38 cellular contexts compared by ENCODE assay signal in genomic region chr6:106136845-106137244, GRCh38.
"Had no signal": no experiment of that assay in that cellular context is flagged by ENCODE, and none has a peak within 500 bp of the region (broad histone marks: within the 10 kb centered on the region; RNA-seq: fewer than 3 reads in every experiment).

No MANE protein-coding gene starts in this region.

- H3K27me3 ChIP-seq: adrenal gland, ascending aorta, body of pancreas, brain microvascular endothelial cell, breast epithelium, cardiac muscle cell had no signal

- H3K4me3 ChIP-seq: adrenal gland, ascending aorta, body of pancreas, breast epithelium, cardiac muscle cell had no signal

- DNase-seq: activated effector memory CD4-positive, alpha-beta T cell treated with anti-CD3 and anti-CD28 coated beads, Interleukin-2, amount 50 U/mL, for 16 hours; activated effector memory CD4-positive, alpha-beta T cell treated with Interleukin-2 at 50 U/mL for 16 hours; activated gamma-delta T cell; activated gamma-delta T cell treated with Interleukin-2 at 50 U/mL for 16 hours; activated naive CD4-positive, alpha-beta T cell; activated naive CD4-positive, alpha-beta T cell treated with anti-CD3 and anti-CD28 coated beads for 36 hours; activated naive CD4-positive, alpha-beta T cell treated with anti-CD3 and anti-CD28 coated beads, Interleukin-2, amount 10 ng/mL, durations not matched to agents 7 days and 5 days; activated naive CD4-positive, alpha-beta T cell treated with anti-CD3 and anti-CD28 coated beads, Interleukin-2, amount 50 U/mL, for 16 hours; activated naive CD4-positive, alpha-beta T cell treated with Interleukin-2 at 50 U/mL for 16 hours; activated naive CD8-positive, alpha-beta T cell treated with anti-CD3 and anti-CD28 coated beads for 36 hours; activated naive CD8-positive, alpha-beta T cell treated with anti-CD3 and anti-CD28 coated beads, Interleukin-2, amount 10 ng/mL, durations not matched to agents 7 days and 5 days; activated naive CD8-positive, alpha-beta T cell treated with anti-CD3 and anti-CD28 coated beads, Interleukin-2, amount 50 U/mL, for 24 hours; activated T-cell treated with anti-CD3 and anti-CD28 coated beads, Interleukin-2, amount 50 U/mL, for 1 hour; activated T-cell treated with anti-CD3 and anti-CD28 coated beads, Interleukin-2, amount 50 U/mL, for 24 hours; activated T-cell treated with anti-CD3 and anti-CD28 coated beads, Interleukin-2, amount 50 U/mL, for 4 hours; activated T-cell treated with anti-CD3 and anti-CD28 coated beads, Interleukin-2, amount 50 U/mL, for 48 hours; activated T-cell treated with anti-CD3 and anti-CD28 coated beads, Interleukin-2, amount 50 U/mL, for 72 hours; adrenal gland; amniotic stem cell; amygdala; anterior cingulate cortex; aorta; body of pancreas; brain microvascular endothelial cell; caudate nucleus; central memory CD4-positive, alpha-beta T cell; cerebellar nuclear complex had no signal

- H3K4me3 Mint-ChIP-seq: activated naive CD4-positive, alpha-beta T cell treated with anti-CD3 and anti-CD28 coated beads for 36 hours; activated naive CD4-positive, alpha-beta T cell treated with anti-CD3 and anti-CD28 coated beads, Interleukin-2, amount 10 ng/mL, durations not matched to agents 7 days and 5 days; activated naive CD4-positive, alpha-beta T cell treated with anti-CD3 and anti-CD28 coated beads, Interleukin-2, amount 50 U/mL, for 24 hours; activated naive CD8-positive, alpha-beta T cell; activated naive CD8-positive, alpha-beta T cell treated with anti-CD3 and anti-CD28 coated beads for 36 hours; activated naive CD8-positive, alpha-beta T cell treated with anti-CD3 and anti-CD28 coated beads, Interleukin-2, amount 10 ng/mL, durations not matched to agents 7 days and 5 days; activated naive CD8-positive, alpha-beta T cell treated with anti-CD3 and anti-CD28 coated beads, Interleukin-2, amount 50 U/mL, for 24 hours; activated T-cell treated with anti-CD3 and anti-CD28 coated beads, Interleukin-2, amount 50 U/mL, for 24 hours; activated T-cell treated with anti-CD3 and anti-CD28 coated beads, Interleukin-2, amount 50 U/mL, for 4 hours; activated T-cell treated with anti-CD3 and anti-CD28 coated beads, Interleukin-2, amount 50 U/mL, for 72 hours; activated T-helper 1 cell treated with anti-CD3 and anti-CD28 coated beads, Interleukin-12 subunit alpha, Interleukin-12 subunit beta, Interleukin-2, Interleukin-4 antibody, amounts not matched to agents 30 ng/mL and 10 ng/mL and 1 ng/mL, durations not matched to agents 14 hours and 24 hours and 36 hours; activated T-helper 17 cell treated with anti-CD3 and anti-CD28 coated beads, Interleukin-2, amount 50 U/mL, for 72 hours; brain; central memory CD8-positive, alpha-beta T cell had no signal

- H3K36me3 Mint-ChIP-seq: activated naive CD4-positive, alpha-beta T cell treated with anti-CD3 and anti-CD28 coated beads, Interleukin-2, amount 10 ng/mL, durations not matched to agents 7 days and 5 days; activated naive CD4-positive, alpha-beta T cell treated with anti-CD3 and anti-CD28 coated beads, Interleukin-2, amount 50 U/mL, for 24 hours; activated naive CD4-positive, alpha-beta T cell treated with anti-CD3 and anti-CD28 coated beads, Interleukin-2, amount 50 U/mL, for 72 hours; activated naive CD8-positive, alpha-beta T cell; activated naive CD8-positive, alpha-beta T cell treated with anti-CD3 and anti-CD28 coated beads for 36 hours; activated naive CD8-positive, alpha-beta T cell treated with anti-CD3 and anti-CD28 coated beads, Interleukin-2, amount 10 ng/mL, durations not matched to agents 7 days and 5 days; brain had no signal

- H3K27ac Mint-ChIP-seq: activated naive CD4-positive, alpha-beta T cell treated with anti-CD3 and anti-CD28 coated beads for 36 hours; activated naive CD4-positive, alpha-beta T cell treated with anti-CD3 and anti-CD28 coated beads, Interleukin-2, amount 10 ng/mL, durations not matched to agents 7 days and 5 days; activated naive CD4-positive, alpha-beta T cell treated with anti-CD3 and anti-CD28 coated beads, Interleukin-2, amount 50 U/mL, for 24 hours; activated naive CD4-positive, alpha-beta T cell treated with anti-CD3 and anti-CD28 coated beads, Interleukin-2, amount 50 U/mL, for 72 hours; activated naive CD8-positive, alpha-beta T cell; activated naive CD8-positive, alpha-beta T cell treated with anti-CD3 and anti-CD28 coated beads for 36 hours; activated naive CD8-positive, alpha-beta T cell treated with anti-CD3 and anti-CD28 coated beads, Interleukin-2, amount 10 ng/mL, durations not matched to agents 7 days and 5 days; activated naive CD8-positive, alpha-beta T cell treated with anti-CD3 and anti-CD28 coated beads, Interleukin-2, amount 50 U/mL, for 24 hours; activated T-cell treated with anti-CD3 and anti-CD28 coated beads, Interleukin-2, amount 50 U/mL, for 24 hours; activated T-cell treated with anti-CD3 and anti-CD28 coated beads, Interleukin-2, amount 50 U/mL, for 72 hours; activated T-helper 1 cell treated with anti-CD3 and anti-CD28 coated beads, Interleukin-12 subunit alpha, Interleukin-12 subunit beta, Interleukin-2, Interleukin-4 antibody, amounts not matched to agents 30 ng/mL and 10 ng/mL and 1 ng/mL, durations not matched to agents 14 hours and 24 hours and 36 hours; activated T-helper 17 cell treated with anti-CD3 and anti-CD28 coated beads, Interleukin-2, amount 50 U/mL, for 72 hours; activated T-helper 2 cell treated with anti-CD3 and anti-CD28 coated beads, Interferon-gamma antibody, Interleukin-2, Interleukin-4, amounts not matched to agents 10 μg/mL and 5 μg/mL and 100 μg/mL, durations not matched to agents 14 hours and 24 hours and 36 hours; brain had no signal

- H3K27me3 Mint-ChIP-seq: activated naive CD4-positive, alpha-beta T cell treated with anti-CD3 and anti-CD28 coated beads, Interleukin-2, amount 50 U/mL, for 24 hours; activated naive CD8-positive, alpha-beta T cell; activated naive CD8-positive, alpha-beta T cell treated with anti-CD3 and anti-CD28 coated beads for 36 hours; activated naive CD8-positive, alpha-beta T cell treated with anti-CD3 and anti-CD28 coated beads, Interleukin-2, amount 10 ng/mL, durations not matched to agents 7 days and 5 days; activated T-helper 17 cell treated with anti-CD3 and anti-CD28 coated beads, Interleukin-2, amount 50 U/mL, for 72 hours; brain; central memory CD8-positive, alpha-beta T cell had no signal

- H3K27ac ChIP-seq: adrenal gland, ascending aorta, body of pancreas, brain microvascular endothelial cell, breast epithelium, cardiac muscle cell had no signal

- H3K9me3 ChIP-seq: adrenal gland, ascending aorta, body of pancreas, breast epithelium had no signal

- H3K36me3 ChIP-seq: adrenal gland, ascending aorta, brain microvascular endothelial cell, breast epithelium, cardiac muscle cell had no signal

- ATAC-seq: activated naive CD4-positive, alpha-beta T cell treated with anti-CD3 and anti-CD28 coated beads, Interleukin-2, amount 50 U/mL, for 72 hours; activated naive CD8-positive, alpha-beta T cell treated with anti-CD3 and anti-CD28 coated beads, Interleukin-2, amount 50 U/mL, for 24 hours; activated T-cell treated with anti-CD3 and anti-CD28 coated beads, Interleukin-2, amount 50 U/mL, for 4 hours; activated T-cell treated with anti-CD3 and anti-CD28 coated beads, Interleukin-2, amount 50 U/mL, for 72 hours; activated T-helper 17 cell treated with anti-CD3 and anti-CD28 coated beads, Interleukin-2, amount 50 U/mL, for 72 hours; body of pancreas had no signal

- H3K9me3 Mint-ChIP-seq: activated naive CD4-positive, alpha-beta T cell treated with anti-CD3 and anti-CD28 coated beads for 36 hours; activated naive CD4-positive, alpha-beta T cell treated with anti-CD3 and anti-CD28 coated beads, Interleukin-2, amount 10 ng/mL, durations not matched to agents 7 days and 5 days; activated naive CD4-positive, alpha-beta T cell treated with anti-CD3 and anti-CD28 coated beads, Interleukin-2, amount 50 U/mL, for 24 hours; activated naive CD4-positive, alpha-beta T cell treated with anti-CD3 and anti-CD28 coated beads, Interleukin-2, amount 50 U/mL, for 72 hours; activated naive CD8-positive, alpha-beta T cell treated with anti-CD3 and anti-CD28 coated beads for 36 hours; activated naive CD8-positive, alpha-beta T cell treated with anti-CD3 and anti-CD28 coated beads, Interleukin-2, amount 10 ng/mL, durations not matched to agents 7 days and 5 days; activated naive CD8-positive, alpha-beta T cell treated with anti-CD3 and anti-CD28 coated beads, Interleukin-2, amount 50 U/mL, for 24 hours; activated T-cell treated with anti-CD3 and anti-CD28 coated beads, Interleukin-2, amount 50 U/mL, for 24 hours; activated T-cell treated with anti-CD3 and anti-CD28 coated beads, Interleukin-2, amount 50 U/mL, for 4 hours; activated T-cell treated with anti-CD3 and anti-CD28 coated beads, Interleukin-2, amount 50 U/mL, for 72 hours; activated T-helper 1 cell treated with anti-CD3 and anti-CD28 coated beads, Interleukin-12 subunit alpha, Interleukin-12 subunit beta, Interleukin-2, Interleukin-4 antibody, amounts not matched to agents 30 ng/mL and 10 ng/mL and 1 ng/mL, durations not matched to agents 14 hours and 24 hours and 36 hours; activated T-helper 17 cell treated with anti-CD3 and anti-CD28 coated beads, Interleukin-2, amount 50 U/mL, for 72 hours; activated T-helper 2 cell treated with anti-CD3 and anti-CD28 coated beads, Interferon-gamma antibody, Interleukin-2, Interleukin-4, amounts not matched to agents 10 μg/mL and 5 μg/mL and 100 μg/mL, durations not matched to agents 14 hours and 24 hours and 36 hours; central memory CD8-positive, alpha-beta T cell had no signal

- H3K4me1 Mint-ChIP-seq: brain had no signal

- H3K4me1 ChIP-seq: ascending aorta, body of pancreas, breast epithelium had no signal
